ENCODE assay signal across 8 cellular contexts in genomic region chr2:54568876-54569298, GRCh38.
DNase-seq lines count a peak whose midpoint lies in the region; ATAC-seq and TF ChIP-seq lines count a peak whose summit lies in the region.

No MANE protein-coding gene starts in this region.

- no peak for TF ChIP-seq CTCF in type B pancreatic cell (conservative IDR thresholded peaks at IDR 0.05)

- intact Hi-C loops in sciatic nerve (cut with DNase I): no loop called here

- in situ Hi-C loops in ACHN (cut with HindIII; ENCODE audit: low pct_ligation_motif_present, low pct_unique_long_range_greater_than_20kb, low sequenced_read_pairs): no loop called here

- H3K4me1 Mint-ChIP-seq in activated naive CD4-positive, alpha-beta T cell treated with anti-CD3 and anti-CD28 coated beads, Interleukin-2, amount 50 U/mL, for 24 hours: peaks cover 96% of the 10 kb centered on the region
- peaks cover 67% of the 10 kb centered on the region for H3K4me1 Mint-ChIP-seq in type B pancreatic cell (ENCODE audit: unreplicated experiment)

- peaks cover 1% of the 10 kb centered on the region for H3K36me3 Mint-ChIP-seq in activated naive CD4-positive, alpha-beta T cell treated with anti-CD3 and anti-CD28 coated beads, Interleukin-2, amount 50 U/mL, for 24 hours
- peaks cover 9% of the 10 kb centered on the region for H3K36me3 Mint-ChIP-seq in type B pancreatic cell

- DNase-seq in activated naive CD4-positive, alpha-beta T cell (lab: John Stamatoyannopoulos, UW): no peak
- peak; percentile 46 for DNase-seq in dermis blood vessel endothelial cell
- DNase-seq in type B pancreatic cell (ENCODE audit: extremely low spot score, unreplicated experiment): no peak
- no peak for DNase-seq in HEK293T (ENCODE audit: extremely low spot score)
- DNase-seq in ACHN: no peak
- no peak for DNase-seq in sciatic nerve (ENCODE audit: low spot score)

- no peaks in the 10 kb centered on the region for H3K27me3 Mint-ChIP-seq in activated naive CD4-positive, alpha-beta T cell treated with anti-CD3 and anti-CD28 coated beads, Interleukin-2, amount 50 U/mL, for 24 hours
- no peaks in the 10 kb centered on the region for H3K27me3 Mint-ChIP-seq in type B pancreatic cell

- CTCF ChIA-PET in HEK293T (lab: Yijun Ruan, JAX): no interaction called here

- peak overlapping the region; percentile 95 for H3K27ac Mint-ChIP-seq in activated naive CD4-positive, alpha-beta T cell treated with anti-CD3 and anti-CD28 coated beads, Interleukin-2, amount 50 U/mL, for 24 hours
- peak overlapping the region; percentile 86 for H3K27ac Mint-ChIP-seq in type B pancreatic cell

- POLR2A ChIA-PET in HEK293T (lab: Yijun Ruan, JAX): interaction anchor here (7.0 kb wide), 1 partner anchor 10 kb away, joined by 66 read pairs; no protein-coding TSS in a partner anchor

- H3K9me3 Mint-ChIP-seq in activated naive CD4-positive, alpha-beta T cell treated with anti-CD3 and anti-CD28 coated beads, Interleukin-2, amount 50 U/mL, for 24 hours: no peaks in the 10 kb centered on the region
- H3K9me3 Mint-ChIP-seq in type B pancreatic cell: no peaks in the 10 kb centered on the region

- ATAC-seq in HG03378 (IDR thresholded peaks at IDR 0.05; ENCODE audit: unreplicated experiment): peak; percentile 24
- ATAC-seq in sciatic nerve: no peak

- H3K4me3 Mint-ChIP-seq in activated naive CD4-positive, alpha-beta T cell treated with anti-CD3 and anti-CD28 coated beads, Interleukin-2, amount 50 U/mL, for 24 hours: peak overlapping the region; percentile 88
- peak overlapping the region; percentile 69 for H3K4me3 Mint-ChIP-seq in type B pancreatic cell

TF ChIP-seq in HEK293T, 16 proteins besides CTCF, POLR2A, EP300 and RAD21:
- TF ChIP-seq FOXM1 (IDR thresholded peaks at IDR 0.05; ENCODE audit: borderline replicate concordance): no peak
- TF ChIP-seq SUZ12 (IDR thresholded peaks at IDR 0.05): no peak
- no peak for TF ChIP-seq FOXA1 (IDR thresholded peaks at IDR 0.05)
- no peak for TF ChIP-seq TARDBP (IDR thresholded peaks at IDR 0.05)
- no peak for TF ChIP-seq ARNT (IDR thresholded peaks at IDR 0.05)
- no peak for TF ChIP-seq LEF1 (IDR thresholded peaks at IDR 0.05; ENCODE audit: borderline replicate concordance)
- no peak for TF ChIP-seq L3MBTL2 (conservative IDR thresholded peaks at IDR 0.05)
- TF ChIP-seq PKNOX1 (IDR thresholded peaks at IDR 0.05): no peak
- no peak for TF ChIP-seq FOXK2 (IDR thresholded peaks at IDR 0.05)
- TF ChIP-seq SP1 (IDR thresholded peaks at IDR 0.05): no peak
- no peak for TF ChIP-seq HDGF (IDR thresholded peaks at IDR 0.05; ENCODE audit: borderline replicate concordance)
- no peak for TF ChIP-seq ZNF384 (IDR thresholded peaks at IDR 0.05)
- TF ChIP-seq NFRKB (IDR thresholded peaks at IDR 0.05): no peak
- TF ChIP-seq CTBP1 (IDR thresholded peaks at IDR 0.05; ENCODE audit: borderline replicate concordance): no peak
- no peak for TF ChIP-seq BHLHE40 (IDR thresholded peaks at IDR 0.05; ENCODE audit: borderline replicate concordance)
- no peak for TF ChIP-seq ELF4 (IDR thresholded peaks at IDR 0.05)
